In the genomic region with DNA sequence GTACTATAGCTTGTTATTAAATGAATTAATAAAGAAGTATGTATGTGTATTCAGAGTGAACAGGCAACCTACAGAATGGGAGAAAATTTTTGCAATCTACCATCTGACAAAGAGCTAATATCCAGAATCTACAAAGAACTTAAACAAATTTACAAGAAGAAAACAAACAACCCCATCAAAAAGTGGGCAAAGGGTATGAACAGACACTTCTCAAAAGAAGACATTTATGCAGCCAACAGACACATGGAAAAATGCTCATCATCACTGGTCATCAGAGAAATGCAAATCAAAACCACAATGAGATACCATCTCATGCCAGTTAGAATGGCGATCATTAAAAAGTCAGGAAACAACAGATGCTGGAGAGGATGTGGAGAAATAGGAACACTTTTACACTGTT, we compare ENCODE assay signal across 2 cellular contexts. TPM values are rescaled to one million over a fixed set of nuclear protein-coding genes. Genes with fewer than 3 reads are reported as not detected.
"Had no signal": no experiment of that assay in that cellular context is flagged by ENCODE, and none has a peak within 500 bp of the region (broad histone marks: within the 10 kb centered on the region; RNA-seq: fewer than 3 reads in every experiment).

No MANE protein-coding gene starts in this region.

RNA-seq across cellular contexts. Expression of a gene that starts 33.2 kb away (rescaled TPM):
- polyA plus RNA-seq: HepG2, IgD-negative memory B cell had no signal
